Comparison of ENCODE assay signal across 8 cellular contexts in genomic region chr19:43574424-43575155, GRCh38. TPM values are rescaled to one million over a fixed set of nuclear protein-coding genes. Genes with fewer than 3 reads are reported as not detected.
A peak's percentile ranks its signal among the peaks of the same experiment; 100 is the strongest.
DNase-seq lines count a peak whose midpoint lies in the region; ATAC-seq, FAIRE-seq and TF ChIP-seq lines count a peak whose summit lies in the region.

No MANE protein-coding gene starts in this region.

- no peaks in the 10 kb centered on the region for H3K9me3 ChIP-seq in A549
- H3K9me3 ChIP-seq in thoracic aorta: no peaks in the 10 kb centered on the region

- DNase-seq in A549 (ENCODE audit: low read depth in 1 of 2, low spot score in 1 of 2) (no peak), HFF-Myc (ENCODE audit: extremely low read depth, low read depth) (no peak), kidney glomerular epithelial cell (lab: John Stamatoyannopoulos, UW) (peak; percentile 41), thoracic aorta (ENCODE audit: low spot score) (no peak), GDM1 (lab: John Stamatoyannopoulos, UW) (no peak)
- DNase-seq in activated naive CD8-positive, alpha-beta T cell treated with anti-CD3 and anti-CD28 coated beads, Interleukin-2, amount 10 ng/mL, durations not matched to agents 7 days and 5 days: no peak

- H3K4me1 ChIP-seq in A549 (peaks cover 11% of the 10 kb centered on the region), thoracic aorta (ENCODE audit: control insufficient read depth in 1 of 2, low read depth in 2 of 2) (peaks cover 13 to 14% of the 10 kb centered on the region in 2 donors)

- H3K27me3 ChIP-seq in thoracic aorta (replicated peaks; ENCODE audit: insufficient read depth): no peaks in the 10 kb centered on the region

- POLR2A ChIA-PET in A549 (lab: Yijun Ruan, JAX): interaction anchor here (1.2 to 2.4 kb wide), 4 partner anchors 10 to 42 kb away, joined by 3 to 17 read pairs (median 6); partner anchors contain the start of genes IRGQ, ZNF575 and ZNF576
- POLR2A ChIA-PET in activated naive CD8-positive, alpha-beta T cell treated with anti-CD3 and anti-CD28 coated beads, Interleukin-2, amount 10 ng/mL, durations not matched to agents 7 days and 5 days (lab: Charles Lee): interaction anchor here (1.2 to 3.1 kb wide), 4 partner anchors 10 to 21 kb away, joined by 3 to 45 read pairs (median 5); partner anchors contain the start of genes IRGQ and ZNF576

- WGBS in A549 (ENCODE audit: missing lambda C conversion rate): 29% methylated on average over 12 of the region's 12 CpGs

- peak overlapping the region; percentile 95 for H3K4me2 ChIP-seq in A549

- no peak for TF ChIP-seq RAD21 in A549 (conservative IDR thresholded peaks at IDR 0.05 in 1 of 2, IDR thresholded peaks at IDR 0.05 in 1 of 2)

- TF ChIP-seq CTCF in A549 (IDR thresholded peaks at IDR 0.05) (no peak), HFF-Myc (IDR thresholded peaks at IDR 0.05; ENCODE audit: low read depth, low read length, missing control alignments) (no peak), thoracic aorta (IDR thresholded peaks at IDR 0.05) (no peak)

- TF ChIP-seq EP300 in A549 (IDR thresholded peaks at IDR 0.05): no peak

- H3K9me3 Mint-ChIP-seq in activated naive CD8-positive, alpha-beta T cell treated with anti-CD3 and anti-CD28 coated beads, Interleukin-2, amount 10 ng/mL, durations not matched to agents 7 days and 5 days: no peaks in the 10 kb centered on the region

- H3K27ac Mint-ChIP-seq in activated naive CD8-positive, alpha-beta T cell treated with anti-CD3 and anti-CD28 coated beads, Interleukin-2, amount 10 ng/mL, durations not matched to agents 7 days and 5 days: peak overlapping the region; percentile 92

- H3K4me3 Mint-ChIP-seq in activated naive CD8-positive, alpha-beta T cell treated with anti-CD3 and anti-CD28 coated beads, Interleukin-2, amount 10 ng/mL, durations not matched to agents 7 days and 5 days: peak overlapping the region; percentile 97

- H3K27ac ChIP-seq in A549 (peak overlapping the region; percentile 91), thoracic aorta (peak overlapping the region; percentile 78 to 89)

- no peaks in the 10 kb centered on the region for H3K36me3 ChIP-seq in thoracic aorta

- peaks cover 7% of the 10 kb centered on the region for H3K36me3 Mint-ChIP-seq in activated naive CD8-positive, alpha-beta T cell treated with anti-CD3 and anti-CD28 coated beads, Interleukin-2, amount 10 ng/mL, durations not matched to agents 7 days and 5 days

- no peaks in the 10 kb centered on the region for H3K27me3 Mint-ChIP-seq in activated naive CD8-positive, alpha-beta T cell treated with anti-CD3 and anti-CD28 coated beads, Interleukin-2, amount 10 ng/mL, durations not matched to agents 7 days and 5 days

- no peak for FAIRE-seq in A549 (lab: Jason Lieb, UNC)

- H3K4me1 Mint-ChIP-seq in activated naive CD8-positive, alpha-beta T cell treated with anti-CD3 and anti-CD28 coated beads, Interleukin-2, amount 10 ng/mL, durations not matched to agents 7 days and 5 days: peaks cover 26% of the 10 kb centered on the region

- CTCF ChIA-PET in A549 (lab: Yijun Ruan, JAX): interaction anchor here (0.6 to 3.0 kb wide), 11 partner anchors 9 to 1140 kb away, joined by 3 to 24 read pairs (median 4); no protein-coding TSS in a partner anchor

- H3K4me3 ChIP-seq in A549 (peak overlapping the region; percentile 84), HFF-Myc (replicated peaks; ENCODE audit: low read depth, low read length) (peak overlapping the region; percentile 93), thoracic aorta (peak overlapping the region; percentile 98)

- TF ChIP-seq POLR2A in A549 (IDR thresholded peaks at IDR 0.05; ENCODE audit: low read length): no peak

- ATAC-seq in A549 (no peak; a peak in 1 of 6 replicates), thoracic aorta (ENCODE audit: insufficient number of reproducible peaks, low FRiP score, low read depth) (no peak), GM18858 (IDR thresholded peaks at IDR 0.05; ENCODE audit: unreplicated experiment) (no peak), GM19328 (IDR thresholded peaks at IDR 0.05; ENCODE audit: unreplicated experiment) (no peak)
- no peak for ATAC-seq in activated naive CD8-positive, alpha-beta T cell treated with anti-CD3 and anti-CD28 coated beads, Interleukin-2, amount 10 ng/mL, durations not matched to agents 7 days and 5 days (ENCODE audit: low read depth)

TF ChIP-seq in A549, 52 proteins besides CTCF, POLR2A, EP300 and RAD21:
- TF ChIP-seq HOXB13 (CRISPR knock-in tag; IDR thresholded peaks at IDR 0.05; ENCODE audit: low read depth) (no peak), EHMT2 (IDR thresholded peaks at IDR 0.05; ENCODE audit: low read depth) (no peak), ZC3H11A (IDR thresholded peaks at IDR 0.05) (no peak), ZNF302 (CRISPR knock-in tag; IDR thresholded peaks at IDR 0.05) (no peak), FOSB (CRISPR knock-in tag; IDR thresholded peaks at IDR 0.05) (no peak), BHLHE40 (IDR thresholded peaks at IDR 0.05; ENCODE audit: low read depth, low read length) (no peak), HDAC2 (IDR thresholded peaks at IDR 0.05) (no peak), RARB (CRISPR knock-in tag; IDR thresholded peaks at IDR 0.05) (no peak), JUNB (IDR thresholded peaks at IDR 0.05) (no peak), RNF2 (IDR thresholded peaks at IDR 0.05; ENCODE audit: borderline replicate concordance, low read depth) (no peak), CEBPB (IDR thresholded peaks at IDR 0.05) (no peak), ZSCAN20 (CRISPR knock-in tag; IDR thresholded peaks at IDR 0.05) (no peak), MAFK (IDR thresholded peaks at IDR 0.05; ENCODE audit: partially characterized antibody) (no peak)

RNA-seq across cellular contexts. Expression of gene XRCC1, which starts 0.7 kb away (rescaled TPM):
- 31.9 and 32.0 TPM in 2 replicates for polyA plus RNA-seq in A549 (2011; rRNA removed)
- polyA plus RNA-seq in A549 (2012; cell fraction: cytosol; rRNA removed): 49.4 and 52.2 TPM in 2 replicates
- polyA plus RNA-seq in A549 (2012; cell fraction: nucleus; rRNA removed): 47.2 and 52.6 TPM in 2 replicates
- polyA plus RNA-seq in A549 (2017; fragmentation: RNase III; extraction: RNeasy Plus Mini Kit Qiagen cat#74134 plus additional on column Dnase treatment): 55.1 to 62.3 TPM (median 55.2 TPM) in 3 replicates
- polyA minus RNA-seq in A549 (2011; rRNA and poly(A)+ RNA removed): 33.6 and 35.3 TPM in 2 replicates
- total RNA-seq in activated naive CD8-positive, alpha-beta T cell treated with anti-CD3 and anti-CD28 coated beads, Interleukin-2, amount 10 ng/mL, durations not matched to agents 7 days and 5 days: 10 to 100 TPM; 40.0 to 43.2 TPM
- 10 to 100 TPM; 24.3 to 30.2 TPM for total RNA-seq in thoracic aorta

RNA-seq across cellular contexts. Expression of gene PINLYP, which starts 1.0 kb away (rescaled TPM):
- 0.12 TPM in 1 of 2 replicates, not detected in the other for polyA plus RNA-seq in A549 (2011; rRNA removed)
- 0.13 and 0.26 TPM in 2 replicates for polyA plus RNA-seq in A549 (2012; cell fraction: cytosol; rRNA removed)
- 0.32 and 0.47 TPM in 2 replicates for polyA plus RNA-seq in A549 (2012; cell fraction: nucleus; rRNA removed)
- polyA plus RNA-seq in A549 (2017; fragmentation: RNase III; extraction: RNeasy Plus Mini Kit Qiagen cat#74134 plus additional on column Dnase treatment): 0.27 to 0.37 TPM (median 0.28 TPM) in 3 replicates
- not detected in 2 replicates for polyA minus RNA-seq in A549 (2011; rRNA and poly(A)+ RNA removed)
- 10 to 100 TPM; 11.7 to 15.6 TPM for total RNA-seq in activated naive CD8-positive, alpha-beta T cell treated with anti-CD3 and anti-CD28 coated beads, Interleukin-2, amount 10 ng/mL, durations not matched to agents 7 days and 5 days
- total RNA-seq in thoracic aorta: 10 to 100 TPM in 1 of 2 donors, 1 to 10 TPM in 1; 6.6 to 11.9 TPM

RNA-seq across cellular contexts. Expression of gene IRGQ, which starts 21.3 kb away (rescaled TPM):
- polyA plus RNA-seq in A549 (2011; rRNA removed): 10.0 and 14.2 TPM in 2 replicates
- polyA plus RNA-seq in A549 (2012; cell fraction: cytosol; rRNA removed): 5.3 and 6.6 TPM in 2 replicates
- polyA plus RNA-seq in A549 (2012; cell fraction: nucleus; rRNA removed): 13.6 and 18.6 TPM in 2 replicates
- polyA plus RNA-seq in A549 (2017; fragmentation: RNase III; extraction: RNeasy Plus Mini Kit Qiagen cat#74134 plus additional on column Dnase treatment): 6.3 to 6.5 TPM (median 6.4 TPM) in 3 replicates
- polyA minus RNA-seq in A549 (2011; rRNA and poly(A)+ RNA removed): 12.8 and 12.9 TPM in 2 replicates
- total RNA-seq in activated naive CD8-positive, alpha-beta T cell treated with anti-CD3 and anti-CD28 coated beads, Interleukin-2, amount 10 ng/mL, durations not matched to agents 7 days and 5 days: 10 to 100 TPM; 12.4 to 13.9 TPM
- 10 to 100 TPM; 24.4 to 37.2 TPM for total RNA-seq in thoracic aorta

RNA-seq across cellular contexts. Expression of gene ZNF576, which starts 21.8 kb away (rescaled TPM):
- polyA plus RNA-seq in A549 (2011; rRNA removed): 10.6 and 11.2 TPM in 2 replicates
- 25.9 and 31.3 TPM in 2 replicates for polyA plus RNA-seq in A549 (2012; cell fraction: cytosol; rRNA removed)
- 22.2 and 26.9 TPM in 2 replicates for polyA plus RNA-seq in A549 (2012; cell fraction: nucleus; rRNA removed)
- 15.4 to 16.8 TPM (median 16.5 TPM) in 3 replicates for polyA plus RNA-seq in A549 (2017; fragmentation: RNase III; extraction: RNeasy Plus Mini Kit Qiagen cat#74134 plus additional on column Dnase treatment)
- polyA minus RNA-seq in A549 (2011; rRNA and poly(A)+ RNA removed): 5.9 and 10.2 TPM in 2 replicates
- total RNA-seq in activated naive CD8-positive, alpha-beta T cell treated with anti-CD3 and anti-CD28 coated beads, Interleukin-2, amount 10 ng/mL, durations not matched to agents 7 days and 5 days: 10 to 100 TPM; 15.3 to 17.8 TPM
- total RNA-seq in thoracic aorta: 10 to 100 TPM in 1 of 2 donors, 1 to 10 TPM in 1; 4.6 to 20.2 TPM

RNA-seq across cellular contexts. Expression of gene SRRM5, which starts 37.3 kb away (rescaled TPM):
- polyA plus RNA-seq in A549 (2011; rRNA removed) (0.41 and 0.47 TPM in 2 replicates), A549 (2017; fragmentation: RNase III; extraction: RNeasy Plus Mini Kit Qiagen cat#74134 plus additional on column Dnase treatment) (0.44 to 0.55 TPM (median 0.50 TPM) in 3 replicates)
- polyA plus RNA-seq in A549 (2012; cell fraction: cytosol; rRNA removed): 0.31 and 0.37 TPM in 2 replicates
- 1.4 and 1.6 TPM in 2 replicates for polyA plus RNA-seq in A549 (2012; cell fraction: nucleus; rRNA removed)
- 0.24 and 0.37 TPM in 2 replicates for polyA minus RNA-seq in A549 (2011; rRNA and poly(A)+ RNA removed)
- under 1 TPM; 0.68 to 0.72 TPM for total RNA-seq in activated naive CD8-positive, alpha-beta T cell treated with anti-CD3 and anti-CD28 coated beads, Interleukin-2, amount 10 ng/mL, durations not matched to agents 7 days and 5 days
- total RNA-seq in thoracic aorta: under 1 TPM in 1 of 2 donors, not detected in 1; 0.56 TPM
